Comparison of ENCODE assay signal across 1 cellular context in the genomic region with DNA sequence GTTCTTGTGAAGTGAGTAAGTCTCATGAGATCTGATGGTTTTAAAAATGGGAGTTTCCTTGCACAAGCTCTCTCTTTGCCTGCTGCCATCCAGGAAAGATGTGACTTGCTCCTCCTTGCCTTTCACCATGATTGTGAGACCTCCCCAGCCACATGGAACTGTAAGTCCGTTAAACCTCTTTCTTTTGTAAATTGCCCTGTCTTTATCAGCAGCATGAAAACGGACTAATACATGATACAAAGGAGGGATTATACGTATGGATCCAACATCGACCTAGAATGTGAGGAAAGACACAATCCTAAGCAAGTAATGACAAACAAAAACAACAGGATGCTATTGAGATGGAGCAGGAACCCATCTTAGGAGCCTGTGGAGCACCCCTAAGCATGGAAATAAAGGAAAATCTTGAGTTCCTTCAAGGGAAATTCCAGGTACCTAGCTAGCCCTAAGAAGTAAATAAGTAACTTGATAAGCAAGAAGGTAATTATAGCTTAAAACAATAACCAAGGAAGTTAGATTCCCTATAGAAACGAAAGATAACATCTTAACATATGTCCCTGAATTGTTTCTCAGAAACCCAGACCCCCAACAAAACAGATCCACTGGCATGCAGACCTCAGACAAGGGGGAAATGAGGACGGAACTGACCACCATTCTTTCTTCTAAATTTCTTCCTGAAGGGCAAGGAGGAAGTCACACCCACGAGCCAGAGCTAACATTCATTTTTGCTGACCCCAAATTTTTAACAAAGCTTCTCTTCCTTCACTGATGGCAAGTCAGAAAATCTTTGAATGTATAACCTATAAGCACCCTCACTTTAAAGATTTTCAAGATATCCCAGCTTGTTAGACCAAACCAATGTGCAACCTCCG.
TF ChIP-seq lines count a peak whose summit lies in the region.

No MANE protein-coding gene starts in this region.

TF ChIP-seq in H1, 55 proteins besides CTCF, POLR2A, EP300 and RAD21 (continues in another document):
- TF ChIP-seq JUN (IDR thresholded peaks at IDR 0.05; ENCODE audit: low read depth, low read length) (no peak), HDAC2 (IDR thresholded peaks at IDR 0.05; ENCODE audit: borderline replicate concordance in 1 of 2, low read depth in 2 of 2, low read length in 2 of 2) (peak in 1 of 2 experiments; percentile 56; a peak in 1 of 4 replicates), SRF (IDR thresholded peaks at IDR 0.05; ENCODE audit: low read depth, low read length) (no peak), RXRA (IDR thresholded peaks at IDR 0.05; ENCODE audit: insufficient read depth, low read depth, low read length) (no peak), MAX (IDR thresholded peaks at IDR 0.05) (peak; percentile 46; the same call in 1 of the 2 replicates), CEBPB (IDR thresholded peaks at IDR 0.05; ENCODE audit: low read depth, low read length) (no peak), CTBP2 (IDR thresholded peaks at IDR 0.05; ENCODE audit: borderline replicate concordance, insufficient read depth, insufficient read length, low read length) (no peak), KDM1A (IDR thresholded peaks at IDR 0.05; ENCODE audit: borderline replicate concordance, low read length) (peak; percentile 39; the same call in 1 of the 2 replicates), BRCA1 (IDR thresholded peaks at IDR 0.05; ENCODE audit: low read depth, low read length) (no peak), TCF12 (IDR thresholded peaks at IDR 0.05; ENCODE audit: low read depth, low read length) (peak; percentile 12; the same call in 1 of the 2 replicates), PHF8 (conservative IDR thresholded peaks at IDR 0.05; ENCODE audit: low read depth, low read length) (no peak), TEAD4 (IDR thresholded peaks at IDR 0.05; ENCODE audit: low read depth, low read length) (peak; percentile 51; the same call in 1 of the 2 replicates), NRF1 (IDR thresholded peaks at IDR 0.05; ENCODE audit: low read depth, low read length) (no peak), SIRT6 (IDR thresholded peaks at IDR 0.05; ENCODE audit: low read length) (no peak), NANOG (IDR thresholded peaks at IDR 0.05; ENCODE audit: insufficient read depth, low read depth, low read length, poor library complexity, severe bottlenecking) (peak; percentile 56), TAF1 (IDR thresholded peaks at IDR 0.05; ENCODE audit: low read depth, low read length) (peak; percentile 46; the same call in 1 of the 2 replicates), ATF2 (IDR thresholded peaks at IDR 0.05; ENCODE audit: low read length) (no peak), POU5F1 (IDR thresholded peaks at IDR 0.05; ENCODE audit: low read depth, low read length) (0 out of 2 replicates have a peak, but pooled peaks have one; percentile 48), HDAC6 (IDR thresholded peaks at IDR 0.05; ENCODE audit: low read depth, low read length) (no peak), ASH2L (IDR thresholded peaks at IDR 0.05; ENCODE audit: low read length) (peak; percentile 41), BACH1 (IDR thresholded peaks at IDR 0.05; ENCODE audit: low read length) (no peak), ATF3 (IDR thresholded peaks at IDR 0.05; ENCODE audit: insufficient read depth, low read depth, low read length) (no peak), KDM4A (IDR thresholded peaks at IDR 0.05; ENCODE audit: low read depth, low read length, severe bottlenecking) (no peak), SP4 (IDR thresholded peaks at IDR 0.05; ENCODE audit: low read length) (no peak), MAFK (IDR thresholded peaks at IDR 0.05; ENCODE audit: low read depth, low read length) (no peak), GABPA (IDR thresholded peaks at IDR 0.05; ENCODE audit: borderline replicate concordance, insufficient read depth, low read length) (no peak), ZNF274 (IDR thresholded peaks at IDR 0.05; ENCODE audit: borderline replicate concordance, extremely low read depth, low read length) (no peak), JUND (IDR thresholded peaks at IDR 0.05; ENCODE audit: low read length) (no peak), EZH2 (IDR thresholded peaks at IDR 0.05; ENCODE audit: low read depth, low read length, severe bottlenecking) (no peak), CHD2 (IDR thresholded peaks at IDR 0.05; ENCODE audit: low read length) (no peak), SP1 (IDR thresholded peaks at IDR 0.05; ENCODE audit: low read depth, low read length) (peak; percentile 43; the same call in 1 of the 2 replicates), RNF2 (IDR thresholded peaks at IDR 0.05; ENCODE audit: borderline replicate concordance, low read depth, low read length, missing control alignments, poor library complexity, severe bottlenecking) (no peak), CREB1 (IDR thresholded peaks at IDR 0.05) (0 out of 2 replicates have a peak, but pooled peaks have one; percentile 14), RFX5 (IDR thresholded peaks at IDR 0.05; ENCODE audit: borderline replicate concordance, low read depth, low read length) (no peak), USF2 (IDR thresholded peaks at IDR 0.05; ENCODE audit: low read length) (no peak), CHD7 (IDR thresholded peaks at IDR 0.05; ENCODE audit: insufficient replicate concordance, low read length) (peak; percentile 86), KDM5A (IDR thresholded peaks at IDR 0.05; ENCODE audit: low read length) (no peak), YY1 (IDR thresholded peaks at IDR 0.05; ENCODE audit: low read depth, low read length) (no peak; the same call in 1 of the 2 replicates), SAP30 (IDR thresholded peaks at IDR 0.05; ENCODE audit: insufficient read depth, insufficient replicate concordance, low read length) (no peak), FOSL1 (IDR thresholded peaks at IDR 0.05; ENCODE audit: insufficient read depth, low read depth, low read length) (no peak), CHD1 (IDR thresholded peaks at IDR 0.05; ENCODE audit: low read depth, low read length) (no peak), TAF7 (optimal IDR thresholded peaks at IDR 0.05; ENCODE audit: borderline replicate concordance, low read depth, low read length) (no peak), GTF2F1 (IDR thresholded peaks at IDR 0.05; ENCODE audit: borderline replicate concordance, low read depth, low read length) (no peak), SIN3A (conservative IDR thresholded peaks at IDR 0.05 in 1 of 2, IDR thresholded peaks at IDR 0.05 in 1 of 2; ENCODE audit: low read depth in 1 of 2, low read length in 2 of 2) (no peak), CBX8 (IDR thresholded peaks at IDR 0.05; ENCODE audit: borderline replicate concordance, low read depth, low read length) (no peak), SIX5 (IDR thresholded peaks at IDR 0.05; ENCODE audit: low read depth, low read length) (no peak), EGR1 (IDR thresholded peaks at IDR 0.05; ENCODE audit: borderline replicate concordance, low read depth, low read length) (no peak), TBP (IDR thresholded peaks at IDR 0.05; ENCODE audit: low read depth, low read length) (0 out of 2 replicates have a peak, but pooled peaks have one; percentile 8), SUZ12 (IDR thresholded peaks at IDR 0.05; ENCODE audit: low read length) (no peak), POLR2AphosphoS5 (IDR thresholded peaks at IDR 0.05; ENCODE audit: low read depth, low read length) (peak; percentile 58; the same call in 1 of the 2 replicates), CBX5 (IDR thresholded peaks at IDR 0.05; ENCODE audit: low read depth, low read length) (no peak), RBBP5 (IDR thresholded peaks at IDR 0.05; ENCODE audit: borderline replicate concordance, low read depth, low read length) (no peak), BCL11A (IDR thresholded peaks at IDR 0.05; ENCODE audit: low read depth in 2 of 2, low read length in 2 of 2) (no peak)
- TF ChIP-seq, protein P1, sequence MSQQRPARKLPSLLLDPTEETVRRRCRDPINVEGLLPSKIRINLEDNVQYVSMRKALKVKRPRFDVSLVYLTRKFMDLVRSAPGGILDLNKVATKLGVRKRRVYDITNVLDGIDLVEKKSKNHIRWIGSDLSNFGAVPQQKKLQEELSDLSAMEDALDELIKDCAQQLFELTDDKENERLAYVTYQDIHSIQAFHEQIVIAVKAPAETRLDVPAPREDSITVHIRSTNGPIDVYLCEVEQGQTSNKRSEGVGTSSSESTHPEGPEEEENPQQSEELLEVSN (IDR thresholded peaks at IDR 0.05) = no peak
